Comparison of ENCODE assay signal across 16 cellular contexts in the genomic region with DNA sequence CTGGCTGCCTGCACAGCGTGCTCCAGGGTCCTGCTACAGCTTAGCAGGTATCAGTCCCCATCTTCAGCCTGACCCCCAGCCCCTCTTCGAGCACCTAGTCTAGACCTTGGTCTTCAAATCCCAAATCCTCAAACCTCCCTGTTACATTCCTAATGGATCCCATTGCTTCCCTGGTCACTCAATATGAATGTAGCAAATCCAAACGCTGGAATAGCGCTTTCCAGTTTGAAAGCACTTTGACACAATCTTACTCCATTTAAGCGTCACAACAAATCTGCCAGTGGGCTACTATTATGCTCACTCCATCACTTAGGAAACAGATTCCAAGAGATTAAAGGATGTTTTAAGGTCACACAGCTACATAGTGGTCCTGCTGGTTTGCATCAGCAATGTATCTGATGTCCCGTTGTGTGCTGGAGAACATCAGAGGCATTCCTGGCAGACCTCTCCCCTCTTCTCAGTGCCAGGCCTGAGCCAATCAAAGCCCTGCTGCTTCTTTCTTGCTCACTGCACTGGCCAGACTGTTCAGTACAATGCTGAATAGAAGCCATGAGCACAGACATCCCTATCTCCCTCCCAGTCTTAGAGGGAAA.
"Had no signal": no experiment of that assay in that cellular context is flagged by ENCODE, and none has a peak within 500 bp of the region (broad histone marks: within the 10 kb centered on the region; RNA-seq: fewer than 3 reads in every experiment).

No MANE protein-coding gene starts in this region.

- H3K4me1 ChIP-seq: adrenal gland, prostate gland had no signal

- H3K27ac ChIP-seq: adrenal gland, gastrocnemius medialis, heart left ventricle, prostate gland, spleen had no signal

- H3K4me3 ChIP-seq: adrenal gland, gastrocnemius medialis, heart left ventricle, prostate gland, spleen had no signal

- H3K9me3 Mint-ChIP-seq: activated naive CD4-positive, alpha-beta T cell treated with anti-CD3 and anti-CD28 coated beads, Interleukin-2, amount 10 ng/mL, durations not matched to agents 7 days and 5 days; activated T-helper 2 cell treated with anti-CD3 and anti-CD28 coated beads, Interferon-gamma antibody, Interleukin-2, Interleukin-4, amounts not matched to agents 10 μg/mL and 5 μg/mL and 100 μg/mL, durations not matched to agents 14 hours and 24 hours and 36 hours; natural killer cell treated with Interleukin-12 subunit alpha and Interleukin-12 subunit beta and Interleukin-15 and Interleukin-18, amount 100 ng/mL, for 72 hours; stimulated activated naive CD8-positive, alpha-beta T cell treated with anti-CD3 and anti-CD28 coated beads, Interleukin-15, amount 100 ng/mL, for 72 hours had no signal

- H3K36me3 ChIP-seq: adrenal gland, gastrocnemius medialis, heart left ventricle, prostate gland, spleen had no signal

- H3K27ac Mint-ChIP-seq: activated naive CD4-positive, alpha-beta T cell treated with anti-CD3 and anti-CD28 coated beads, Interleukin-2, amount 10 ng/mL, durations not matched to agents 7 days and 5 days; activated T-helper 2 cell treated with anti-CD3 and anti-CD28 coated beads, Interferon-gamma antibody, Interleukin-2, Interleukin-4, amounts not matched to agents 10 μg/mL and 5 μg/mL and 100 μg/mL, durations not matched to agents 14 hours and 24 hours and 36 hours; natural killer cell treated with Interleukin-12 subunit alpha and Interleukin-12 subunit beta and Interleukin-15 and Interleukin-18, amount 100 ng/mL, for 72 hours; stimulated activated naive CD8-positive, alpha-beta T cell treated with anti-CD3 and anti-CD28 coated beads, Interleukin-15, amount 100 ng/mL, for 72 hours had no signal

- ATAC-seq: activated CD4-positive, CD25-positive, alpha-beta regulatory T cell treated with anti-CD3 and anti-CD28 coated beads, Interleukin-2, amount 50 U/mL, for 24 hours; gastrocnemius medialis; natural killer cell treated with Interleukin-12 subunit alpha and Interleukin-12 subunit beta and Interleukin-15 and Interleukin-18, amount 100 ng/mL, for 72 hours; sciatic nerve; stimulated activated naive CD8-positive, alpha-beta T cell treated with anti-CD3 and anti-CD28 coated beads, Interleukin-15, amount 100 ng/mL, for 72 hours had no signal

- H3K36me3 Mint-ChIP-seq: activated naive CD4-positive, alpha-beta T cell treated with anti-CD3 and anti-CD28 coated beads, Interleukin-2, amount 10 ng/mL, durations not matched to agents 7 days and 5 days; natural killer cell treated with Interleukin-12 subunit alpha and Interleukin-12 subunit beta and Interleukin-15 and Interleukin-18, amount 100 ng/mL, for 72 hours had no signal

- H3K27me3 ChIP-seq: adrenal gland, gastrocnemius medialis, heart left ventricle, spleen had no signal

- H3K4me1 Mint-ChIP-seq: activated naive CD4-positive, alpha-beta T cell treated with anti-CD3 and anti-CD28 coated beads, Interleukin-2, amount 10 ng/mL, durations not matched to agents 7 days and 5 days; stimulated activated naive CD8-positive, alpha-beta T cell treated with anti-CD3 and anti-CD28 coated beads, Interleukin-15, amount 100 ng/mL, for 72 hours had no signal

- H3K9me3 ChIP-seq: adrenal gland, gastrocnemius medialis, heart left ventricle, prostate gland, spleen had no signal

- DNase-seq: activated naive CD4-positive, alpha-beta T cell treated with anti-CD3 and anti-CD28 coated beads, Interleukin-2, amount 10 ng/mL, durations not matched to agents 7 days and 5 days; adrenal gland; caudate nucleus; cortex of kidney; effector memory CD4-positive, alpha-beta T cell; gastrocnemius medialis; heart left ventricle; mammary epithelial cell; spleen; stimulated activated CD4-positive, alpha-beta T cell treated with anti-CD3 and anti-CD28 coated beads, Interleukin-1b, Interleukin-23, amount 100 ng/mL, for 48 hours; stimulated activated naive CD8-positive, alpha-beta T cell treated with anti-CD3 and anti-CD28 coated beads, Interleukin-15, amount 100 ng/mL, for 72 hours had no signal

- H3K4me3 Mint-ChIP-seq: activated naive CD4-positive, alpha-beta T cell treated with anti-CD3 and anti-CD28 coated beads, Interleukin-2, amount 10 ng/mL, durations not matched to agents 7 days and 5 days; natural killer cell treated with Interleukin-12 subunit alpha and Interleukin-12 subunit beta and Interleukin-15 and Interleukin-18, amount 100 ng/mL, for 72 hours; stimulated activated naive CD8-positive, alpha-beta T cell treated with anti-CD3 and anti-CD28 coated beads, Interleukin-15, amount 100 ng/mL, for 72 hours had no signal
